In genomic region chr5:103362211-103362610, GRCh38 we compare ENCODE assay signal across 25 cellular contexts.
"Had no signal": no experiment of that assay in that cellular context is flagged by ENCODE, and none has a peak within 500 bp of the region (broad histone marks: within the 10 kb centered on the region; RNA-seq: fewer than 3 reads in every experiment).

No MANE protein-coding gene starts in this region.

- H3K36me3 ChIP-seq: breast epithelium, left lung had no signal

- FAIRE-seq: endometrium, keratinocyte had no signal

- H3K36me3 Mint-ChIP-seq: activated naive CD8-positive, alpha-beta T cell treated with anti-CD3 and anti-CD28 coated beads, Interleukin-2, amount 10 ng/mL, durations not matched to agents 7 days and 5 days; T-cell; WTC11 had no signal

- H3K9me3 Mint-ChIP-seq: activated CD8-positive, alpha-beta T cell treated with anti-CD3 and anti-CD28 coated beads for 36 hours; activated naive CD8-positive, alpha-beta T cell treated with anti-CD3 and anti-CD28 coated beads, Interleukin-2, amount 10 ng/mL, durations not matched to agents 7 days and 5 days; WTC11 had no signal

- H3K4me3 Mint-ChIP-seq: activated CD8-positive, alpha-beta T cell treated with anti-CD3 and anti-CD28 coated beads for 36 hours; activated naive CD8-positive, alpha-beta T cell treated with anti-CD3 and anti-CD28 coated beads, Interleukin-2, amount 10 ng/mL, durations not matched to agents 7 days and 5 days; activated T-helper 17 cell treated with anti-CD3 and anti-CD28 coated beads, Interleukin-2, amount 50 U/mL, for 72 hours; nephron; T-cell; WTC11 had no signal

- H3K4me1 ChIP-seq: breast epithelium, foreskin keratinocyte, left lung had no signal

- H3K9me3 ChIP-seq: breast epithelium, left lung had no signal

- H3K27ac ChIP-seq: breast epithelium, foreskin keratinocyte, left lung had no signal

- H3K27ac Mint-ChIP-seq: activated CD8-positive, alpha-beta T cell treated with anti-CD3 and anti-CD28 coated beads for 36 hours; activated naive CD8-positive, alpha-beta T cell treated with anti-CD3 and anti-CD28 coated beads, Interleukin-2, amount 10 ng/mL, durations not matched to agents 7 days and 5 days; activated T-helper 17 cell treated with anti-CD3 and anti-CD28 coated beads, Interleukin-2, amount 50 U/mL, for 72 hours; nephron; T-cell; WTC11 had no signal

- DNase-seq: activated CD4-positive, alpha-beta T cell treated with anti-CD3 and anti-CD28 coated beads for 4 hours; activated CD8-positive, alpha-beta T cell treated with anti-CD3 and anti-CD28 coated beads for 36 hours; activated naive CD4-positive, alpha-beta T cell; activated naive CD8-positive, alpha-beta T cell treated with anti-CD3 and anti-CD28 coated beads, Interleukin-2, amount 10 ng/mL, durations not matched to agents 7 days and 5 days; activated T-cell treated with anti-CD3 and anti-CD28 coated beads, Interleukin-2, amount 50 U/mL, for 1 hour; anterior cingulate cortex; cerebellar nuclear complex; cortex of kidney; foreskin keratinocyte; hippocampal formation; left lung; midbrain; nucleus accumbens; stimulated activated CD4-positive, alpha-beta T cell treated with anti-CD3 and anti-CD28 coated beads, Interleukin-12 subunit alpha, Interleukin-12 subunit beta, amount 100 ng/mL, for 4 hours; stimulated activated CD4-positive, alpha-beta T cell treated with anti-CD3 and anti-CD28 coated beads, Interleukin-1b, Interleukin-23, amount 100 ng/mL, for 48 hours; stimulated activated CD8-positive, alpha-beta memory T cell treated with anti-CD3 and anti-CD28 coated beads, Interleukin-4, amount 100 ng/mL, for 48 hours; stimulated activated naive CD4-positive, alpha-beta T cell; T-cell had no signal

- H3K4me1 Mint-ChIP-seq: activated naive CD8-positive, alpha-beta T cell treated with anti-CD3 and anti-CD28 coated beads, Interleukin-2, amount 10 ng/mL, durations not matched to agents 7 days and 5 days; activated T-helper 17 cell treated with anti-CD3 and anti-CD28 coated beads, Interleukin-2, amount 50 U/mL, for 72 hours; T-cell; WTC11 had no signal

- H3K4me3 ChIP-seq: breast epithelium, left lung had no signal

- ATAC-seq: activated CD8-positive, alpha-beta T cell treated with anti-CD3 and anti-CD28 coated beads for 36 hours; activated T-helper 17 cell treated with anti-CD3 and anti-CD28 coated beads, Interleukin-2, amount 50 U/mL, for 72 hours; esophagus mucosa; foreskin keratinocyte; left lung; T-cell; WTC11 had no signal

- H3K27me3 ChIP-seq: breast epithelium, foreskin keratinocyte, left lung had no signal

- H3K27me3 Mint-ChIP-seq: activated CD8-positive, alpha-beta T cell treated with anti-CD3 and anti-CD28 coated beads for 36 hours; activated naive CD8-positive, alpha-beta T cell treated with anti-CD3 and anti-CD28 coated beads, Interleukin-2, amount 10 ng/mL, durations not matched to agents 7 days and 5 days; activated T-helper 17 cell treated with anti-CD3 and anti-CD28 coated beads, Interleukin-2, amount 50 U/mL, for 72 hours; T-cell had no signal
